Comparison of ENCODE assay signal across 9 cellular contexts in the genomic region with DNA sequence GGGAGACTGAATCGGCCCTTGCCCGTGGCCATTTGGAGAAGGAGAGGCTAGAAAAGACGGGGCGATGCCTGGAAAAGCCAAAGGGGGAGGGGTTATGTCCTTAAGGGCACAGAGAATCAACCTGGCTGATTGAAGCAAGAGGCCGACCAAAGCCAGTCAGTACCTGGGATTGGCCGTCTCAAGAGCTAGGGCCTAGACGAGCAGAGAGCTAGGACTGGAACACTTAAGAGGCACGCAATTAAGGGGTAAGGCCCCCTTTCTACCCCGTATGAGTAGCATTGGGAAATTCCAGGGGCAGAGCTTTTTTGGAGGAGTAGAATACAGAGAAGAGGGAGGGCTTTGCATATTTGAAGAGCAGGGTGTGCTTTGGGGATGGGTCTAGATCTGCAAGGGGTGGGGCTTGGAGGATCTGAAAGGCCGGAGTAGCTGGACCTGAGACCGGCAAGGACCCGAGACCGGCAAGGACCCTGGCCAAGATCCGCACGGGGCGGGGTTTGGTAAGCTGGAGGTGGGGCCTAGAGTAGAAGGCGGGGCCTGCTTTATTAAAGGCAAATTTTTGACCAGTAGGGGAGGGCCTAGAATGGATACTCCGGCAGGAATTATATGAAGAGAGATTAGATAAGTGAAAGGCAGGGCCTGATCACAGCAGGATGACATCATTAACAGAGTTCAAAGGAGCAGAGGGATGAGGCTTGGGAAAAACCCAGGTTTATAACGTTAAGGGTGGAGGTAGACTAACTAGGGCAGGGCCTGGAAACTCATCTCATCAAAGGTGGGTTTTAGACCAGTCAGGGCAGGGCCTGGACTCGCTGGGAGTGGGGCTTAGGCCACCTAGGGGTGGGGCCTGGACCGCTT. TPM values are rescaled to one million over a fixed set of nuclear protein-coding genes. Genes with fewer than 3 reads are reported as not detected.
DNase-seq lines count a peak whose midpoint lies in the region; TF ChIP-seq lines count a peak whose summit lies in the region.
"Had no signal": no experiment of that assay in that cellular context is flagged by ENCODE, and none has a peak within 500 bp of the region (broad histone marks: within the 10 kb centered on the region; RNA-seq: fewer than 3 reads in every experiment).

No MANE protein-coding gene starts in this region.

- H3K4me3 ChIP-seq in BE2C (ENCODE audit: low read depth, low read length) (peak overlapping the region; percentile 52), HUES6 (ENCODE audit: low read depth, low read length) (peak overlapping the region; percentile 53), mesendoderm (ENCODE audit: low read length) (peak overlapping the region; percentile 10)

- peaks cover 10% of the 10 kb centered on the region for H3K9me3 Mint-ChIP-seq in MCF 10A (ENCODE audit: unreplicated experiment)

- peak overlapping the region; percentile 86 for H3K4me3 Mint-ChIP-seq in MCF 10A (ENCODE audit: unreplicated experiment)

- TF ChIP-seq CTCF in BE2C (IDR thresholded peaks at IDR 0.05; ENCODE audit: low read depth, low read length) (no peak), MCF 10A (IDR thresholded peaks at IDR 0.05; ENCODE audit: unreplicated experiment) (no peak)

- peak overlapping the region; percentile 59 for H3K4me2 ChIP-seq in mesendoderm (ENCODE audit: low read length)

- peak overlapping the region; percentile 8 for H2BK5ac ChIP-seq in mesendoderm (ENCODE audit: low read length)

- peak overlapping the region; percentile 96 for H3K56ac ChIP-seq in mesendoderm (ENCODE audit: low read length)

- H3K4ac ChIP-seq in mesendoderm (ENCODE audit: low read depth, low read length), result no peak overlapping the region

- DNase-seq in BE2C (no peak), MCF 10A (ENCODE audit: unreplicated experiment) (peak; percentile 79), mesendoderm (peak; percentile 96), DMS153 treated with DMSO at 0.1 percent for 48 hours (lab: John Stamatoyannopoulos, UW; ENCODE audit: unreplicated experiment) (no peak), midbrain (lab: John Stamatoyannopoulos, UW) (no peak), GOT3 (lab: John Stamatoyannopoulos, UW) (no peak), KBM-7 (no peak)

- H2AK5ac ChIP-seq in mesendoderm (ENCODE audit: low read length), result no peak overlapping the region

- H3K4me1 Mint-ChIP-seq in MCF 10A (ENCODE audit: insufficient read depth, unreplicated experiment), result peaks cover 24% of the 10 kb centered on the region

- intact Hi-C loops in MCF 10A (cut with micrococcal nuclease), result no loop called here

- peak overlapping the region; percentile 24 for H3K18ac ChIP-seq in mesendoderm (ENCODE audit: low read length)

- H3K27ac Mint-ChIP-seq in MCF 10A (ENCODE audit: low read depth, unreplicated experiment), result no peak overlapping the region

- POLR2A ChIA-PET in MCF 10A (lab: Yijun Ruan, JAX), result interaction anchor here (0.8 kb wide), 1 partner anchor 13 kb away, joined by 4 read pairs; no protein-coding TSS in a partner anchor

- no peak overlapping the region for H2BK120ac ChIP-seq in mesendoderm (ENCODE audit: low read depth, low read length)

- H3K79me2 ChIP-seq in mesendoderm (ENCODE audit: control insufficient read depth, insufficient read depth, low read length), result no peaks in the 10 kb centered on the region

- peak overlapping the region; percentile 51 for H3K9ac ChIP-seq in HUES6 (ENCODE audit: low read length)
- peak overlapping the region; percentile 64 for H3K9ac ChIP-seq in mesendoderm (ENCODE audit: low read length)

- WGBS in mesendoderm (ENCODE audit: extremely low coverage, insufficient coverage, low lambda C conversion rate), result no CpG with 5 or more reads among the region's 21 CpGs

- CTCF ChIA-PET in MCF 10A (lab: Yijun Ruan, JAX), result interaction anchor here (0.5 kb wide), 1 partner anchor 180 kb away, joined by 4 read pairs; no protein-coding TSS in a partner anchor

- peaks cover 16% of the 10 kb centered on the region for H3K27me3 Mint-ChIP-seq in MCF 10A (ENCODE audit: insufficient read depth, unreplicated experiment)

- H2BK15ac ChIP-seq in mesendoderm (replicated peaks; ENCODE audit: low read depth), result no peak overlapping the region

- H4K8ac ChIP-seq in mesendoderm (ENCODE audit: low read depth, low read length), result no peak overlapping the region

- no peak overlapping the region for H3K23ac ChIP-seq in mesendoderm (ENCODE audit: low read length)

- H3K36me3 ChIP-seq in BE2C (no peaks in the 10 kb centered on the region), HUES6 (ENCODE audit: control insufficient read depth, insufficient read depth, low read length) (no peaks in the 10 kb centered on the region), mesendoderm (ENCODE audit: control insufficient read depth, insufficient read depth, low read length) (no peaks in the 10 kb centered on the region)

- H3K9me3 ChIP-seq in BE2C, result peaks cover 3% of the 10 kb centered on the region; the same call in 1 of the 2 replicates
- no peaks in the 10 kb centered on the region for H3K9me3 ChIP-seq in HUES6 (ENCODE audit: control insufficient read depth, insufficient read depth, low read depth, low read length)

- H3K27ac ChIP-seq in HUES6 (ENCODE audit: low read depth, low read length) (no peak overlapping the region), mesendoderm (ENCODE audit: low read depth, low read length) (peak overlapping the region; percentile 42)

- H4K5ac ChIP-seq in mesendoderm (ENCODE audit: low read length), result no peak overlapping the region

- peaks cover 3% of the 10 kb centered on the region; the same call in 1 of the 2 replicates for H3K27me3 ChIP-seq in BE2C
- peaks cover 29% of the 10 kb centered on the region for H3K27me3 ChIP-seq in HUES6 (ENCODE audit: control insufficient read depth, insufficient read depth, low read length)
- no peaks in the 10 kb centered on the region for H3K27me3 ChIP-seq in mesendoderm (ENCODE audit: insufficient read depth, low read length, poor library complexity)

- H3K36me3 Mint-ChIP-seq in MCF 10A (ENCODE audit: insufficient read depth, unreplicated experiment), result no peaks in the 10 kb centered on the region

- no peaks in the 10 kb centered on the region for H3K79me1 ChIP-seq in mesendoderm (ENCODE audit: low read length)

- BruUV-seq in MCF 10A (replicated peaks; lab: Mats Ljungman, UMichigan), result no TSS peak

- in situ Hi-C loops in KBM-7 (cut with MboI; ENCODE audit: low pct_unique_long_range_greater_than_20kb, low sequenced_read_pairs), result no loop called here

- H3K4me1 ChIP-seq in BE2C (no peaks in the 10 kb centered on the region), HUES6 (ENCODE audit: control insufficient read depth, insufficient read depth, low read length) (peaks cover 7% of the 10 kb centered on the region), mesendoderm (ENCODE audit: control insufficient read depth, low read depth, low read length) (peaks cover 6% of the 10 kb centered on the region)

RNA-seq across cellular contexts. Expression of gene CACNG6, which starts 10.7 kb away (rescaled TPM):
- polyA plus RNA-seq in BE2C (2012; ENCODE audit: insufficient read depth, insufficient read length, low read depth), result not detected
- not detected in 2 replicates for total RNA-seq in MCF 10A (2022)
- polyA plus RNA-seq in mesendoderm (2013, experiment 1 of 2), result 0.20 TPM
- polyA plus RNA-seq in mesendoderm (2013, experiment 2 of 2), result 0.20 TPM
- polyA plus RNA-seq: adipose tissue had no signal

RNA-seq across cellular contexts. Expression of gene CACNG8, which starts 18.0 kb away (rescaled TPM):
- polyA plus RNA-seq in BE2C (2012; ENCODE audit: insufficient read depth, insufficient read length, low read depth), result 0.88 TPM
- 0.16 TPM in 1 of 2 replicates, not detected in the other for total RNA-seq in MCF 10A (2022)
- 0.39 TPM for polyA plus RNA-seq in mesendoderm (2013, experiment 1 of 2)
- polyA plus RNA-seq in mesendoderm (2013, experiment 2 of 2), result 0.42 TPM

Comparison
In these comparisons a context has a peak if more than half of its experiments do, and no peak if none do; other contexts are left out.
1. DNase-seq: peak in MCF 10A (single experiment) and mesendoderm (single experiment); none in BE2C (single experiment), DMS153 treated with DMSO at 0.1 percent for 48 hours (single experiment), midbrain (single experiment), GOT3 (single experiment) and KBM-7 (single experiment).
2. Peak in every context shown above with its lines, with median percentiles within 50 percentile points of each other: H3K4me3 ChIP-seq.